35 cellular contexts compared by ENCODE assay signal in the genomic region with DNA sequence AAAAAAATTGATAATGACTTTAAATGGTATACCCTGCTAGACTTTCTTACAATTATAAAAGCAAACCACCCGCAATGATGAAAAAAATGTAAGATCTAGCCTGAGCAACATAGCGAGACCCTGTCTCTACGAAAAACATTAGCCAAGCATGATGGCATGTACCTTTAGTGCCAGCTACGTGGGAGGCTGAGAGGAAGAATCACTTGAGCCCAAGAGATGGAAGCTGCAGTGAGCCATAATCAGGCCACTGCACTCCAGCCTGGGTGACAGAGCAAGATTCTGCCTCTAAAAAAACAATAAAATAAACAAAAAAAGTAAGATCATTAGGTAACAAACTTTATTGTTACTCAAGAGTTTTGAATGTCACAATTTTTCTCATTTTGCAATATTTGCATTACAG.
"Had no signal": no experiment of that assay in that cellular context is flagged by ENCODE, and none has a peak within 500 bp of the region (broad histone marks: within the 10 kb centered on the region; RNA-seq: fewer than 3 reads in every experiment).

No MANE protein-coding gene starts in this region.

- H3K9ac ChIP-seq: KMS-11 had no signal

- H3K27ac ChIP-seq: brain microvascular endothelial cell, KMS-11, PC-9, RWPE1, WERI-Rb-1 had no signal

- H3K27ac Mint-ChIP-seq: activated CD4-positive, alpha-beta memory T cell treated with anti-CD3 and anti-CD28 coated beads, Interleukin-2, amount 10 ng/mL, durations not matched to agents 7 days and 5 days; activated CD8-positive, alpha-beta memory T cell treated with anti-CD3 and anti-CD28 coated beads, Interleukin-2, amount 10 ng/mL, durations not matched to agents 7 days and 5 days; activated naive CD4-positive, alpha-beta T cell treated with anti-CD3 and anti-CD28 coated beads, Interleukin-2, amount 50 U/mL, for 24 hours; activated naive CD8-positive, alpha-beta T cell treated with anti-CD3 and anti-CD28 coated beads, Interleukin-2, amount 50 U/mL, for 24 hours; activated T-helper 2 cell treated with anti-CD3 and anti-CD28 coated beads, Interferon-gamma antibody, Interleukin-2, Interleukin-4, amounts not matched to agents 10 μg/mL and 5 μg/mL and 100 μg/mL, durations not matched to agents 14 hours and 24 hours and 36 hours had no signal

- H3K27me3 Mint-ChIP-seq: activated CD4-positive, alpha-beta memory T cell treated with anti-CD3 and anti-CD28 coated beads, Interleukin-2, amount 10 ng/mL, durations not matched to agents 7 days and 5 days; activated CD8-positive, alpha-beta memory T cell treated with anti-CD3 and anti-CD28 coated beads, Interleukin-2, amount 10 ng/mL, durations not matched to agents 7 days and 5 days; activated naive CD4-positive, alpha-beta T cell treated with anti-CD3 and anti-CD28 coated beads, Interleukin-2, amount 50 U/mL, for 24 hours; activated naive CD8-positive, alpha-beta T cell treated with anti-CD3 and anti-CD28 coated beads, Interleukin-2, amount 50 U/mL, for 24 hours had no signal

- H3K4me3 ChIP-seq: PC-9 had no signal

- H3K9me3 Mint-ChIP-seq: activated CD4-positive, alpha-beta memory T cell treated with anti-CD3 and anti-CD28 coated beads, Interleukin-2, amount 10 ng/mL, durations not matched to agents 7 days and 5 days; activated naive CD4-positive, alpha-beta T cell treated with anti-CD3 and anti-CD28 coated beads, Interleukin-2, amount 50 U/mL, for 24 hours; activated naive CD8-positive, alpha-beta T cell treated with anti-CD3 and anti-CD28 coated beads, Interleukin-2, amount 50 U/mL, for 24 hours; activated T-helper 2 cell treated with anti-CD3 and anti-CD28 coated beads, Interferon-gamma antibody, Interleukin-2, Interleukin-4, amounts not matched to agents 10 μg/mL and 5 μg/mL and 100 μg/mL, durations not matched to agents 14 hours and 24 hours and 36 hours had no signal

- ATAC-seq: activated CD8-positive, alpha-beta memory T cell treated with anti-CD3 and anti-CD28 coated beads, Interleukin-2, amount 10 ng/mL, durations not matched to agents 7 days and 5 days; activated naive CD8-positive, alpha-beta T cell treated with anti-CD3 and anti-CD28 coated beads, Interleukin-2, amount 50 U/mL, for 24 hours; Right ventricle myocardium inferior; SK-N-SH treated with all-trans-retinoic acid at 6 μM for 48 hours had no signal

- H3K4me3 Mint-ChIP-seq: activated CD4-positive, alpha-beta memory T cell treated with anti-CD3 and anti-CD28 coated beads, Interleukin-2, amount 10 ng/mL, durations not matched to agents 7 days and 5 days; activated CD8-positive, alpha-beta memory T cell treated with anti-CD3 and anti-CD28 coated beads, Interleukin-2, amount 10 ng/mL, durations not matched to agents 7 days and 5 days; activated naive CD4-positive, alpha-beta T cell treated with anti-CD3 and anti-CD28 coated beads, Interleukin-2, amount 50 U/mL, for 24 hours; activated naive CD8-positive, alpha-beta T cell treated with anti-CD3 and anti-CD28 coated beads, Interleukin-2, amount 50 U/mL, for 24 hours had no signal

- H3K4me1 Mint-ChIP-seq: activated CD4-positive, alpha-beta memory T cell treated with anti-CD3 and anti-CD28 coated beads, Interleukin-2, amount 10 ng/mL, durations not matched to agents 7 days and 5 days; activated CD8-positive, alpha-beta memory T cell treated with anti-CD3 and anti-CD28 coated beads, Interleukin-2, amount 10 ng/mL, durations not matched to agents 7 days and 5 days; activated naive CD4-positive, alpha-beta T cell treated with anti-CD3 and anti-CD28 coated beads, Interleukin-2, amount 50 U/mL, for 24 hours; activated naive CD8-positive, alpha-beta T cell treated with anti-CD3 and anti-CD28 coated beads, Interleukin-2, amount 50 U/mL, for 24 hours had no signal

- H2AFZ ChIP-seq: PC-9 had no signal

- H3K4me2 ChIP-seq: KMS-11, PC-9 had no signal

- DNase-seq: activated CD4-positive, alpha-beta memory T cell treated with anti-CD3 and anti-CD28 coated beads, Interleukin-2, amount 10 ng/mL, durations not matched to agents 7 days and 5 days; activated CD4-positive, alpha-beta T cell treated with anti-CD3 and anti-CD28 coated beads for 1 hour; activated CD4-positive, alpha-beta T cell treated with anti-CD3 and anti-CD28 coated beads for 48 hours; activated CD4-positive, CD25-positive, alpha-beta regulatory T cell; activated CD8-positive, alpha-beta memory T cell treated with anti-CD3 and anti-CD28 coated beads for 24 hours; activated CD8-positive, alpha-beta memory T cell treated with anti-CD3 and anti-CD28 coated beads, Interleukin-2, amount 10 ng/mL, durations not matched to agents 7 days and 5 days; activated CD8-positive, alpha-beta memory T cell treated with anti-CD3 and anti-CD28 coated beads, Interleukin-2, amount 50 U/mL, for 48 hours; activated gamma-delta T cell; activated naive CD4-positive, alpha-beta T cell treated with Interleukin-2 at 50 U/mL for 16 hours; activated naive CD8-positive, alpha-beta T cell treated with anti-CD3 and anti-CD28 coated beads, Interleukin-2, amount 50 U/mL, for 24 hours; anterior cingulate cortex; brain microvascular endothelial cell; central memory CD4-positive, alpha-beta T cell; NCI-H1092 treated with DMSO at 0.1 percent for 48 hours; NCI-H1417; NCI-H146; NCI-H187; NCI-H2029 treated with DMSO at 0.1 percent for 48 hours; NCI-H2107; NCI-H2171; NCI-H510A; NCI-H526; NCI-H748 treated with DMSO at 0.1 percent for 48 hours; NK-92 treated with Interleukin-12 subunit alpha and Interleukin-12 subunit beta, amount 100 ng/mL, for 24 hours; PC-9; SIG-M5; T-helper 1 cell; T1000; WERI-Rb-1 had no signal

- H3K27me3 ChIP-seq: brain microvascular endothelial cell had no signal
